ENCODE assay signal across 18 cellular contexts in genomic region chr18:8040021-8040420, GRCh38.
DNase-seq lines count a peak whose midpoint lies in the region.
"Had no signal": no experiment of that assay in that cellular context is flagged by ENCODE, and none has a peak within 500 bp of the region (broad histone marks: within the 10 kb centered on the region; RNA-seq: fewer than 3 reads in every experiment).

No MANE protein-coding gene starts in this region.

- DNase-seq in Daoy (ENCODE audit: low read depth) (peak; percentile 7), M059J (ENCODE audit: low read depth) (peak; percentile 52), glomerular visceral epithelial cell (ENCODE audit: extremely low spot score) (peak; percentile 52), retina (peak; percentile 42), anterior cingulate cortex (lab: John Stamatoyannopoulos, UW) (no peak), NCI-H748 (lab: John Stamatoyannopoulos, UW; ENCODE audit: unreplicated experiment) (no peak), T-helper 1 cell (no peak)
- DNase-seq: ACHN; BE2C; C1 segment of cervical spinal cord; CD4-positive, CD25-positive, alpha-beta regulatory T cell; CD8-positive, alpha-beta memory T cell; COR-L47; DMS79 treated with DMSO at 0.1 percent for 48 hours; EL; GOT3; H9; KBM-7 had no signal

Comparison
In these comparisons a context has a peak if more than half of its experiments do, and no peak if none do; other contexts are left out.
1. DNase-seq: peak in Daoy (single experiment), M059J (single experiment), glomerular visceral epithelial cell (single experiment) and retina (single experiment); none in anterior cingulate cortex (0 of 58), NCI-H748 (single experiment) and T-helper 1 cell (0 of 5).